In the genomic region with DNA sequence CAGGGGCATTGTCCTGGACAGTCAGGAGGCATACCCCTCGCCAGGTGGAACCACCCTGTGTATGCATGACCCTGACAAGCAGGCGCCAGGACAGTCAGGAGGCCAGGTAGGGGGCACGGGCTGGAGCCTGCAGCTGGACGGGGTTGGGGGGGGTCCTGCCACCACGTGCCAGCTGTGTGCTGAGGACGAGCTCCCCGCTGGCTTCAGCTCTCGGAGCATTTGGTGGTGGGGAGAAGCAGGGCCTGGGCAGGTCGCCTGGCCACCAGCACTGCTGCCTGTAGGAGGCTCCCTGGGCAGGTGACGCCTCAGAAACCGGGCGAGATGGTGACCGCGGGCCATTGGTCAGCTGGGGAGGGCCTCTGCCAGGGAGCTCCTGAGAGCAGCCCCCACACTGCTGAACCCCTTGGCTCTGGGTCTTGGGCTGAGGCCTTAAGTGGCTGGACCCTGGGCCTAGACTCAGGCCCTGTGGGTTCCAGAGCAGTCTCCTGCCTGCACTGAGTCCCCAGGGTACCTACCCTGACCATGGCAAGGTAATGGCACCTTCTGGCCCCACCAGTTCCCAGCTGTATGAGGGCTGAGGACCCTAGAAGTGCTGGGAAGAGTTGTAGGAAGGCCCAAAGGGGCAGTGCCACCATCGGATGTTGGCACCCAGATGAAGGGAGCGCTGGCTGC, we compare ENCODE assay signal across 8 cellular contexts. TPM values are rescaled to one million over a fixed set of nuclear protein-coding genes. Genes with fewer than 3 reads are reported as not detected.
A peak's percentile ranks its signal among the peaks of the same experiment; 100 is the strongest.
DNase-seq lines count a peak whose midpoint lies in the region; ATAC-seq, FAIRE-seq and TF ChIP-seq lines count a peak whose summit lies in the region.

No MANE protein-coding gene starts in this region.

- no peak for FAIRE-seq in small intestine (lab: Jason Lieb, UNC)

- no peaks in the 10 kb centered on the region for H3K27me3 ChIP-seq in RWPE2 (ENCODE audit: insufficient read depth, poor library complexity, severe bottlenecking)
- H3K27me3 ChIP-seq in left ventricle myocardium inferior (ENCODE audit: low read depth): no peaks in the 10 kb centered on the region
- no peaks in the 10 kb centered on the region for H3K27me3 ChIP-seq in small intestine (ENCODE audit: control insufficient read depth in 2 of 2, insufficient read depth in 2 of 2, low read length in 2 of 2)

- H3K9me3 ChIP-seq in RWPE2 (ENCODE audit: severe bottlenecking) (no peaks in the 10 kb centered on the region), left ventricle myocardium inferior (replicated peaks) (peaks cover 4% of the 10 kb centered on the region), small intestine (ENCODE audit: control insufficient read depth, low read depth) (no peaks in the 10 kb centered on the region)

- TF ChIP-seq CTCF in RWPE2 (IDR thresholded peaks at IDR 0.05; ENCODE audit: poor library complexity, severe bottlenecking): no peak
- no peak for TF ChIP-seq CTCF in left ventricle myocardium inferior (IDR thresholded peaks at IDR 0.05; ENCODE audit: borderline replicate concordance)

- peak; percentile 82 for DNase-seq in RWPE2 (ENCODE audit: low spot score)
- no peak for DNase-seq in left ventricle myocardium inferior
- no peak for DNase-seq in small intestine
- no peak for DNase-seq in activated CD4-positive, CD25-positive, alpha-beta regulatory T cell treated with anti-CD3 and anti-CD28 coated beads, Interleukin-2, amount 50 U/mL, for 72 hours
- no peak for DNase-seq in NCI-H69 (lab: John Stamatoyannopoulos, UW)
- DNase-seq in kidney tubule cell (ENCODE audit: low spot score): no peak

- H3K4me3 ChIP-seq in RWPE2 (ENCODE audit: severe bottlenecking) (no peak overlapping the region), left ventricle myocardium inferior (peak overlapping the region; percentile 53), small intestine (ENCODE audit: low read depth in 1 of 2, low read length in 2 of 2) (peak overlapping the region in 1 of 2 donors; percentile 0)

- peak; percentile 2 for ATAC-seq in GM18907 (IDR thresholded peaks at IDR 0.05; ENCODE audit: unreplicated experiment)
- ATAC-seq in RWPE2 (ENCODE audit: low read depth): 0 out of 3 replicates have a peak, but pooled peaks have one; percentile 6
- ATAC-seq in GM21737 (IDR thresholded peaks at IDR 0.05; ENCODE audit: unreplicated experiment): no peak

- intact Hi-C loops in left ventricle myocardium inferior (cut with micrococcal nuclease): no loop called here

- WGBS in small intestine, 3 donors: 70 to 82% (median 74%) methylated on average over 16 of the region's 16 CpGs

- peaks cover 13% of the 10 kb centered on the region for H3K36me3 ChIP-seq in RWPE2 (ENCODE audit: low read depth)
- peaks cover 20% of the 10 kb centered on the region for H3K36me3 ChIP-seq in left ventricle myocardium inferior
- peaks cover 0 to 3% of the 10 kb centered on the region in 2 donors for H3K36me3 ChIP-seq in small intestine (ENCODE audit: control insufficient read depth in 2 of 2, insufficient read depth in 2 of 2, low read length in 2 of 2)

- no peak overlapping the region for H3K27ac ChIP-seq in RWPE2 (ENCODE audit: poor library complexity, severe bottlenecking)
- peak overlapping the region; percentile 82 for H3K27ac ChIP-seq in left ventricle myocardium inferior (replicated peaks)
- peak overlapping the region; percentile 7 to 70 for H3K27ac ChIP-seq in small intestine (ENCODE audit: low read depth in 1 of 2, low read length in 1 of 2)

- no peaks in the 10 kb centered on the region for H3K4me1 ChIP-seq in RWPE2 (ENCODE audit: insufficient read depth, poor library complexity, severe bottlenecking)
- H3K4me1 ChIP-seq in left ventricle myocardium inferior: peaks cover 41% of the 10 kb centered on the region
- H3K4me1 ChIP-seq in small intestine (ENCODE audit: control insufficient read depth in 2 of 2, insufficient read depth in 1 of 2, low read depth in 1 of 2, low read length in 1 of 2): no peaks in the 10 kb centered on the region

RNA-seq across cellular contexts. Expression of gene SLC17A9, which starts 0.8 kb away (rescaled TPM):
- 0.47 TPM for total RNA-seq in left ventricle myocardium inferior
- polyA plus RNA-seq in small intestine: 1 to 10 TPM in 2 of 3 donors, under 1 TPM in 1; 0.22 to 2.0 (median 1.6) TPM

RNA-seq across cellular contexts. Expression of gene GID8, which starts 15.4 kb away (rescaled TPM):
- 16.2 TPM for total RNA-seq in left ventricle myocardium inferior
- polyA plus RNA-seq in small intestine: 10 to 100 TPM; 14.3 to 17.6 (median 16.5) TPM

RNA-seq across cellular contexts. Expression of gene DIDO1, which starts 27.0 kb away (rescaled TPM):
- total RNA-seq in left ventricle myocardium inferior: 37.0 TPM
- 10 to 100 TPM; 11.6 to 19.2 (median 12.3) TPM for polyA plus RNA-seq in small intestine

RNA-seq across cellular contexts. Expression of gene BHLHE23, which starts 53.5 kb away (rescaled TPM):
- total RNA-seq in left ventricle myocardium inferior: not detected
- polyA plus RNA-seq in small intestine: not detected
